ENCODE assay signal across 1 cellular context in genomic region chr7:6656413-6656812, GRCh38.
TF ChIP-seq lines count a peak whose summit lies in the region.

No MANE protein-coding gene starts in this region.

TF ChIP-seq in K562, 482 proteins besides CTCF, POLR2A, EP300 and RAD21:
- TF ChIP-seq NUFIP1 (IDR thresholded peaks at IDR 0.05; ENCODE audit: partially characterized antibody), result no peak
- TF ChIP-seq NFIC (IDR thresholded peaks at IDR 0.05), result peak; percentile 14; the same call in 1 of the 2 replicates
